13 cellular contexts compared by ENCODE assay signal in the genomic region with DNA sequence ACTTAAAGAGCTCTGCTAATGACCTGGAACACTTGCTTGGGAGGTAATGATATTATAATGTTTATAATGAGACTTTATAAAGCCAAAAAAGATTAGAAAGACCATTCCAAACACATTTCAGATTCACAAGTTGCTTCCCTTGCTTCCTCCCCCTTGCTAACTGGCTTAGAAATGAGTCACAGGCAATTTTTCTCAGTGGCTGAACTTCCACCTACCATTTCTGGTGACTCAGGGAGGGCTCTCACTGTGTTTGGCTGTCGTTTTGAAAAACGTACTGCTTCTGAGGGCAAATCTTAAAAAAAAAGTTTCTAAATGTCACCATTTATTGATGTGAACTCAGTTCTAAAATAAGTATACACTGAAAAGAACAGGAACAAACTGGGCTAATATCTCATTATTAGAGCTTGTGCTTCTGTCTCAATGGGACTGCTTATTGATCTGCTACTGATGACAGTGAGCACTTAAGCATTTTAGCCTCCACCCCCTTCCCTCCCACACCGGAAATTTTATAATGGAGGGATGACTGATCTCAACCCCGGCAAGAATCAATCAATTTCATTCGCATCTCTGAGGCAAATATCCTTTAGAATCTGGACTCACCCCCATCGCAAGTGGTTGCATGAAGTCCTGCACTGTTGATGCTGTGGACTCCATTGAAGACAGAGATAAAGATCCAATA.
DNase-seq lines count a peak whose midpoint lies in the region; ATAC-seq and TF ChIP-seq lines count a peak whose summit lies in the region.
"Had no signal": no experiment of that assay in that cellular context is flagged by ENCODE, and none has a peak within 500 bp of the region (broad histone marks: within the 10 kb centered on the region; RNA-seq: fewer than 3 reads in every experiment).

No MANE protein-coding gene starts in this region.

- H3K27ac Mint-ChIP-seq in Calu3 (ENCODE audit: unreplicated experiment), result peak overlapping the region; percentile 36
- no peak overlapping the region for H3K27ac Mint-ChIP-seq in stimulated activated naive CD8-positive, alpha-beta T cell treated with anti-CD3 and anti-CD28 coated beads, Interleukin-15, amount 100 ng/mL, for 72 hours

- BruUV-seq in Calu3 (replicated peaks; lab: Mats Ljungman, UMichigan), result no TSS peak

- peak overlapping the region; percentile 69 for H2AFZ ChIP-seq in osteoblast (ENCODE audit: low read length)

- peak overlapping the region; percentile 70 for H3K27ac ChIP-seq in osteoblast (ENCODE audit: low read depth, low read length)
- H3K27ac ChIP-seq: right lobe of liver had no signal

- H3K27me3 ChIP-seq in MG63 (no peaks in the 10 kb centered on the region), osteoblast (ENCODE audit: insufficient read depth, low read length) (no peaks in the 10 kb centered on the region)
- H3K27me3 ChIP-seq: right lobe of liver had no signal

- peak; percentile 35 for DNase-seq in Calu3
- DNase-seq in MG63, result peak; percentile 72
- peak; percentile 60 for DNase-seq in dedifferentiated amniotic fluid mesenchymal stem cell (ENCODE audit: extremely low spot score)
- DNase-seq in osteoblast (ENCODE audit: insufficient read length, low spot score, missing footprints), result peak; percentile 52
- no peak for DNase-seq in stimulated activated naive CD8-positive, alpha-beta T cell treated with anti-CD3 and anti-CD28 coated beads, Interleukin-15, amount 100 ng/mL, for 72 hours
- DNase-seq: activated CD4-positive, CD25-positive, alpha-beta regulatory T cell; activated T-cell treated with anti-CD3 and anti-CD28 coated beads, Interleukin-2, amount 50 U/mL, for 4 hours; DMS79; mucosa of descending colon; right lobe of liver had no signal

- TF ChIP-seq CTCF in Calu3 (IDR thresholded peaks at IDR 0.05; ENCODE audit: unreplicated experiment) (no peak), osteoblast (IDR thresholded peaks at IDR 0.05; ENCODE audit: extremely low read depth, low read depth, low read length) (no peak)

- H3K4me3 ChIP-seq in MG63 (no peak overlapping the region), osteoblast (ENCODE audit: insufficient read depth, low read length) (peak overlapping the region; percentile 50)
- H3K4me3 ChIP-seq: mucosa of descending colon, right lobe of liver had no signal

- no peak for ATAC-seq in stimulated activated naive CD8-positive, alpha-beta T cell treated with anti-CD3 and anti-CD28 coated beads, Interleukin-15, amount 100 ng/mL, for 72 hours
- ATAC-seq in GM19023 (IDR thresholded peaks at IDR 0.05; ENCODE audit: unreplicated experiment) (no peak), GM21576 (IDR thresholded peaks at IDR 0.05; ENCODE audit: unreplicated experiment) (no peak), HG02938 (IDR thresholded peaks at IDR 0.05; ENCODE audit: unreplicated experiment) (no peak)
- ATAC-seq: activated T-cell treated with anti-CD3 and anti-CD28 coated beads, Interleukin-2, amount 50 U/mL, for 4 hours; mucosa of descending colon; right lobe of liver had no signal

- no peaks in the 10 kb centered on the region for H4K20me1 ChIP-seq in osteoblast (ENCODE audit: insufficient read depth, low read length)

- peaks cover 7% of the 10 kb centered on the region for H3K9me3 Mint-ChIP-seq in Calu3 (ENCODE audit: low read depth, unreplicated experiment)
- H3K9me3 Mint-ChIP-seq in stimulated activated naive CD8-positive, alpha-beta T cell treated with anti-CD3 and anti-CD28 coated beads, Interleukin-15, amount 100 ng/mL, for 72 hours, result peaks cover 0 to 5% of the 10 kb centered on the region in 2 donors

- no peaks in the 10 kb centered on the region for H3K79me2 ChIP-seq in osteoblast (ENCODE audit: insufficient read depth, low read length)

- H3K4me2 ChIP-seq in osteoblast (ENCODE audit: insufficient read depth, low read length), result peak overlapping the region; percentile 79

- H3K9me3 ChIP-seq in MG63 (peaks cover 3% of the 10 kb centered on the region; the same call in 1 of the 2 replicates), osteoblast (ENCODE audit: low read depth, low read length) (no peaks in the 10 kb centered on the region)
- H3K9me3 ChIP-seq: mucosa of descending colon, right lobe of liver had no signal

- intact Hi-C loops in Calu3 (cut with micrococcal nuclease; ENCODE audit: unreplicated experiment), result no loop called here

- H3K4me3 Mint-ChIP-seq in Calu3 (ENCODE audit: low read depth, unreplicated experiment), result peak overlapping the region; percentile 43
- no peak overlapping the region for H3K4me3 Mint-ChIP-seq in stimulated activated naive CD8-positive, alpha-beta T cell treated with anti-CD3 and anti-CD28 coated beads, Interleukin-15, amount 100 ng/mL, for 72 hours
- H3K4me3 Mint-ChIP-seq: activated T-cell treated with anti-CD3 and anti-CD28 coated beads, Interleukin-2, amount 50 U/mL, for 4 hours had no signal

- no peaks in the 10 kb centered on the region for H3K36me3 ChIP-seq in MG63
- no peaks in the 10 kb centered on the region for H3K36me3 ChIP-seq in osteoblast (ENCODE audit: insufficient read depth, low read length)
- H3K36me3 ChIP-seq: right lobe of liver had no signal

- H3K27me3 Mint-ChIP-seq in Calu3 (ENCODE audit: unreplicated experiment), result no peaks in the 10 kb centered on the region
- H3K27me3 Mint-ChIP-seq in stimulated activated naive CD8-positive, alpha-beta T cell treated with anti-CD3 and anti-CD28 coated beads, Interleukin-15, amount 100 ng/mL, for 72 hours, result no peaks in the 10 kb centered on the region

- H3K4me1 ChIP-seq in osteoblast (ENCODE audit: insufficient read depth, low read length), result peaks cover 5% of the 10 kb centered on the region
- H3K4me1 ChIP-seq: right lobe of liver had no signal

- H3K36me3 Mint-ChIP-seq in Calu3 (ENCODE audit: insufficient read depth, unreplicated experiment), result no peaks in the 10 kb centered on the region

- CTCF ChIA-PET in Calu3 (lab: Charles Lee), result interaction anchor here (0.7 kb wide), 1 partner anchor 524 kb away, joined by 3 read pairs; no protein-coding TSS in a partner anchor

- peaks cover 18% of the 10 kb centered on the region for H3K4me1 Mint-ChIP-seq in Calu3 (ENCODE audit: low read depth, unreplicated experiment)
- H3K4me1 Mint-ChIP-seq in stimulated activated naive CD8-positive, alpha-beta T cell treated with anti-CD3 and anti-CD28 coated beads, Interleukin-15, amount 100 ng/mL, for 72 hours, result no peaks in the 10 kb centered on the region

Comparison
In these comparisons a context has a peak if more than half of its experiments do, and no peak if none do; other contexts are left out.
1. DNase-seq: peak in Calu3 (single experiment), MG63 (single experiment), dedifferentiated amniotic fluid mesenchymal stem cell (single experiment) and osteoblast (single experiment); none in stimulated activated naive CD8-positive, alpha-beta T cell treated with anti-CD3 and anti-CD28 coated beads, Interleukin-15, amount 100 ng/mL, for 72 hours (0 of 2).